Comparison of ENCODE assay signal across 8 cellular contexts in the genomic region with DNA sequence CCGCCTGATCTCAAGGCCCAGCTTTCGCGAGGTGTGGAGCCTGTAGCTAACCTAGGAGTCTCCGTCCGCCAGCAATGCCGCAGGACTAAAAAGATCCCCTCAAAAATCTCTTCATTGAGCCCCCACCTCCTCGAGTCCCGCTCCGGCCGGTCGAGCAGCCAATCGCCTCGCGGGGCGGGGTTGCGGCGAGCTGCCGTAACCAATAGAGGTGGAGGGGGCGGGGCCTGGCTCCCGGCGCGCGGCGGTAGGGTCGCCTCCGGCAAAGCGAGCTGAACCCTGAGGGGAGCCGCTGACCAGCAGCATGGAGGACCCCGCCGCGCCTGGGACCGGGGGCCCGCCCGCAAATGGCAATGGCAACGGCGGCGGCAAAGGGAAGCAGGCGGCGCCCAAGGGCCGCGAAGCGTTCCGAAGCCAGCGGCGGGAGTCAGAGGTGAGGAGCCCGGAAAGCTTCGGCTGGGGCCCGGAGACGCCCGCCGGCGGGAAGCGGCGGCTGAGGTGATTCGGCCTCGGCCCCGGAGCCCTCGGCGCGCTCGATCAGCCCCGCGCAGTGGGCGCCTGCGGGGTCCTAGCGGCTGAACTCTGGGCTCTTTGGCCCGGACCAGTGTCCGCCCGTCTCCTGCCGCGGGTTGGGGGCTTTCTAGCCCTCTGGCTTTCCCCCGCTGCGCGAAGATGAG. TPM values are rescaled to one million over a fixed set of nuclear protein-coding genes. Genes with fewer than 3 reads are reported as not detected.
DNase-seq lines count a peak whose midpoint lies in the region; ATAC-seq and TF ChIP-seq lines count a peak whose summit lies in the region.

A gene with protein sequence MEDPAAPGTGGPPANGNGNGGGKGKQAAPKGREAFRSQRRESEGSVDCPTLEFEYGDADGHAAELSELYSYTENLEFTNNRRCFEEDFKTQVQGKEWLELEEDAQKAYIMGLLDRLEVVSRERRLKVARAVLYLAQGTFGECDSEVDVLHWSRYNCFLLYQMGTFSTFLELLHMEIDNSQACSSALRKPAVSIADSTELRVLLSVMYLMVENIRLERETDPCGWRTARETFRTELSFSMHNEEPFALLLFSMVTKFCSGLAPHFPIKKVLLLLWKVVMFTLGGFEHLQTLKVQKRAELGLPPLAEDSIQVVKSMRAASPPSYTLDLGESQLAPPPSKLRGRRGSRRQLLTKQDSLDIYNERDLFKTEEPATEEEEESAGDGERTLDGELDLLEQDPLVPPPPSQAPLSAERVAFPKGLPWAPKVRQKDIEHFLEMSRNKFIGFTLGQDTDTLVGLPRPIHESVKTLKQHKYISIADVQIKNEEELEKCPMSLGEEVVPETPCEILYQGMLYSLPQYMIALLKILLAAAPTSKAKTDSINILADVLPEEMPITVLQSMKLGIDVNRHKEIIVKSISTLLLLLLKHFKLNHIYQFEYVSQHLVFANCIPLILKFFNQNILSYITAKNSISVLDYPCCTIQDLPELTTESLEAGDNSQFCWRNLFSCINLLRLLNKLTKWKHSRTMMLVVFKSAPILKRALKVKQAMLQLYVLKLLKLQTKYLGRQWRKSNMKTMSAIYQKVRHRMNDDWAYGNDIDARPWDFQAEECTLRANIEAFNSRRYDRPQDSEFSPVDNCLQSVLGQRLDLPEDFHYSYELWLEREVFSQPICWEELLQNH (plus strand): TSS at position 261 of the 674 bp plus-strand sequence. CDS start 41 bp downstream, at position 302.

- DNase-seq in GM10248 (ENCODE audit: extremely low spot score) (peak; percentile 94), NAMALWA (ENCODE audit: low spot score) (peak; percentile 94), SK-N-DZ (ENCODE audit: low spot score) (peak; percentile 93), germinal center (ENCODE audit: low spot score) (peak; percentile 95), omental fat pad (ENCODE audit: low spot score) (peak; percentile 85)
- peak; percentile 94 for DNase-seq in activated naive CD4-positive, alpha-beta T cell treated with Interleukin-2 at 50 U/mL for 16 hours

- CTCF ChIA-PET in GM10248 (lab: Yijun Ruan, JAX): interaction anchor here (0.7 to 3.0 kb wide), 20 partner anchors 9 to 550 kb away, joined by 3 to 17 read pairs (median 4); no protein-coding TSS in a partner anchor

- peak; percentile 97 for ATAC-seq in HG02571 (IDR thresholded peaks at IDR 0.05; ENCODE audit: unreplicated experiment)
- ATAC-seq in omental fat pad (ENCODE audit: low FRiP score): peak; percentile 97

- peak within 1 kb of the TSS; percentile 17 for H3K27ac ChIP-seq in temporal lobe (ENCODE audit: low read depth, low read length)

- TF ChIP-seq CTCF in GM10248 (IDR thresholded peaks at IDR 0.05; ENCODE audit: control extremely low read depth, extremely low read depth, low read depth, missing control alignments) (no peak), omental fat pad (IDR thresholded peaks at IDR 0.05) (no peak)

- POLR2A ChIA-PET in GM10248 (lab: Yijun Ruan, JAX): interaction anchor here (1.4 kb wide), 1 partner anchor 10 kb away, joined by 4 read pairs; no protein-coding TSS in a partner anchor

RNA-seq across cellular contexts. Expression of the gene that starts here (rescaled TPM):
- polyA plus RNA-seq in SK-N-DZ (2014; cell fraction: cytosol; rRNA removed): 9.4 TPM in 2 replicates
- 28.5 and 45.2 TPM in 2 replicates for polyA plus RNA-seq in SK-N-DZ (2014; cell fraction: nucleus; rRNA removed)
- total RNA-seq in omental fat pad (1 to 10 TPM in 1 of 4 donors, under 1 TPM in 2, not detected in 1; 0.28 to 6.5 (median 0.50) TPM), temporal lobe (9.6 TPM)

Comparison
In these comparisons a context has a peak if more than half of its experiments do, and no peak if none do; other contexts are left out.
1. Peak in every context shown above with its lines: DNase-seq, ATAC-seq and H3K27ac ChIP-seq.